In genomic region chr6:35415065-35415880, GRCh38 we compare ENCODE assay signal across 8 cellular contexts. TPM values are rescaled to one million over a fixed set of nuclear protein-coding genes. Genes with fewer than 3 reads are reported as not detected.
A peak's percentile ranks its signal among the peaks of the same experiment; 100 is the strongest.
DNase-seq lines count a peak whose midpoint lies in the region; ATAC-seq, FAIRE-seq and TF ChIP-seq lines count a peak whose summit lies in the region.

No MANE protein-coding gene starts in this region.

- DNase-seq in COLO829 (ENCODE audit: low spot score) (peak; percentile 20), brain microvascular endothelial cell (peak; percentile 89), iPS-NIHi7 (ENCODE audit: extremely low spot score) (peak; percentile 83), small intestine (peak; percentile 76), SKM-1 treated with dmso at 0.1 percent for 144 hours (lab: John Stamatoyannopoulos, UW; ENCODE audit: unreplicated experiment) (no peak)

- TF ChIP-seq EP300 in Ishikawa (IDR thresholded peaks at IDR 0.05; ENCODE audit: borderline replicate concordance) = no peak

- H3K4me1 ChIP-seq in OCI-LY3 (ENCODE audit: low read length) (0 out of 2 replicates have a peak, but pooled peaks cover 3% of the 10 kb centered on the region), small intestine (ENCODE audit: control insufficient read depth in 2 of 2, insufficient read depth in 1 of 2, low read depth in 1 of 2, low read length in 1 of 2) (peaks cover 3 to 7% of the 10 kb centered on the region in 2 donors)

- 42 to 58% (median 49%) methylated on average over 7 of the region's 7 CpGs for WGBS in small intestine, 3 donors

- H3K9me3 ChIP-seq in OCI-LY3 (ENCODE audit: insufficient read depth, low read length) (no peaks in the 10 kb centered on the region), small intestine (ENCODE audit: control insufficient read depth, low read depth) (no peaks in the 10 kb centered on the region)

- ATAC-seq in GM21367 (IDR thresholded peaks at IDR 0.05; ENCODE audit: unreplicated experiment) = no peak

- no peak for FAIRE-seq in small intestine (lab: Jason Lieb, UNC)

- no peaks in the 10 kb centered on the region for H3K27me3 ChIP-seq in OCI-LY3 (ENCODE audit: low read depth, low read length)
- no peaks in the 10 kb centered on the region for H3K27me3 ChIP-seq in brain microvascular endothelial cell (replicated peaks)
- no peaks in the 10 kb centered on the region for H3K27me3 ChIP-seq in small intestine (ENCODE audit: control insufficient read depth in 2 of 2, insufficient read depth in 2 of 2, low read length in 2 of 2)

- no peaks in the 10 kb centered on the region for H4K20me1 ChIP-seq in OCI-LY3 (ENCODE audit: insufficient read depth, low read length)

- no peaks in the 10 kb centered on the region for H3K36me3 ChIP-seq in OCI-LY3 (replicated peaks; ENCODE audit: low read depth, low read length)
- peaks cover 27% of the 10 kb centered on the region for H3K36me3 ChIP-seq in brain microvascular endothelial cell (replicated peaks)
- peaks cover 0 to 1% of the 10 kb centered on the region in 2 donors for H3K36me3 ChIP-seq in small intestine (ENCODE audit: control insufficient read depth in 2 of 2, insufficient read depth in 2 of 2, low read length in 2 of 2)

- H3K79me2 ChIP-seq in OCI-LY3 (ENCODE audit: low read length) = no peaks in the 10 kb centered on the region

- no peak overlapping the region for H3K4me2 ChIP-seq in OCI-LY3 (ENCODE audit: low read length)

- in situ Hi-C loops in brain microvascular endothelial cell (cut with HindIII; ENCODE audit: low pct_ligation_motif_present, low sequenced_read_pairs) = no loop called here

- peak; percentile 77 for TF ChIP-seq RAD21 in Ishikawa (IDR thresholded peaks at IDR 0.05; ENCODE audit: low read depth)

- H3K9ac ChIP-seq in OCI-LY3 (ENCODE audit: low read length) = no peak overlapping the region

- H3K4me3 ChIP-seq in OCI-LY3 (ENCODE audit: low read length) (no peak overlapping the region), brain microvascular endothelial cell (ENCODE audit: low read depth, low read length) (no peak overlapping the region), small intestine (ENCODE audit: low read depth in 1 of 2, low read length in 2 of 2) (no peak overlapping the region)

- no peak overlapping the region for H3K27ac ChIP-seq in OCI-LY3 (ENCODE audit: low read length)
- no peak overlapping the region for H3K27ac ChIP-seq in brain microvascular endothelial cell
- H3K27ac ChIP-seq in small intestine (ENCODE audit: low read depth in 1 of 2, low read length in 1 of 2) = no peak overlapping the region

- no peak overlapping the region for H2AFZ ChIP-seq in OCI-LY3 (ENCODE audit: low read depth, low read length)

- TF ChIP-seq CTCF in OCI-LY3 (IDR thresholded peaks at IDR 0.05; ENCODE audit: low read depth, low read length) = peak; percentile 48
- TF ChIP-seq CTCF in brain microvascular endothelial cell (IDR thresholded peaks at IDR 0.05; ENCODE audit: low read depth, low read length, missing control alignments) = peak; percentile 77

TF ChIP-seq in Ishikawa, 13 proteins besides CTCF, POLR2A, EP300 and RAD21:
- no peak for TF ChIP-seq EGR1 (IDR thresholded peaks at IDR 0.05)
- TF ChIP-seq, protein P1, sequence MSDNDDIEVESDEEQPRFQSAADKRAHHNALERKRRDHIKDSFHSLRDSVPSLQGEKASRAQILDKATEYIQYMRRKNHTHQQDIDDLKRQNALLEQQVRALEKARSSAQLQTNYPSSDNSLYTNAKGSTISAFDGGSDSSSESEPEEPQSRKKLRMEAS (IDR thresholded peaks at IDR 0.05) = no peak
- TF ChIP-seq YY1 (IDR thresholded peaks at IDR 0.05; ENCODE audit: low read depth) = no peak
- peak; percentile 54 for TF ChIP-seq NFIC (IDR thresholded peaks at IDR 0.05)

RNA-seq across cellular contexts. Expression of gene FANCE, which starts 36.9 kb away (rescaled TPM):
- polyA plus RNA-seq in small intestine = 1 to 10 TPM; 1.6 to 4.6 (median 1.6) TPM

RNA-seq across cellular contexts. Expression of gene RPL10A, which starts 52.9 kb away (rescaled TPM):
- polyA plus RNA-seq in small intestine = 1,000 to 10,000 TPM in 2 of 3 donors, 100 to 1,000 TPM in 1; 724 to 2,603 (median 1,707) TPM
